14 cellular contexts compared by ENCODE assay signal in the genomic region with DNA sequence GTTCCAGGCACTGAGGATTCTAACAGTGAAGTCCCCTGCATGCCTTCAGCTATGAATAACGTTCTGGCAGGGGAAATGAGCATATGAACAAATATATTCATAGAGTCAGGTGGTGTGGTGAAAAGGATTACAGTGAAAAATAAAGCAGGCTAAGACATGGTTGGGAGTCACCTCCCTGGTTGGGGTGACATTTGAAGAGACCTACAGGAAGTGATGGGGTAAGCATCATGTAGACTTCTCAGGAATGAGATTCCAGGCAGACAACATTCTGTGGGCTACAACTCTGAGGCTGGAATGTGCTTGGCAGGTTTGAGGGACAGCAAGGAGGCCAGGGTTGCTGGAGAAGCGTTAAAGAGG. TPM values are rescaled to one million over a fixed set of nuclear protein-coding genes. Genes with fewer than 3 reads are reported as not detected.
DNase-seq lines count a peak whose midpoint lies in the region; ATAC-seq lines count a peak whose summit lies in the region.
"Had no signal": no experiment of that assay in that cellular context is flagged by ENCODE, and none has a peak within 500 bp of the region (broad histone marks: within the 10 kb centered on the region; RNA-seq: fewer than 3 reads in every experiment).

No MANE protein-coding gene starts in this region.

- no peaks in the 10 kb centered on the region for H3K36me3 Mint-ChIP-seq in natural killer cell treated with Interleukin-12 subunit alpha and Interleukin-12 subunit beta and Interleukin-15 and Interleukin-18, amount 100 ng/mL, for 72 hours
- H3K36me3 Mint-ChIP-seq: activated naive CD8-positive, alpha-beta T cell had no signal

- H3K27ac ChIP-seq in epithelial cell of prostate, result peak overlapping the region; percentile 97
- H3K27ac ChIP-seq: SK-N-MC, VCaP had no signal

- intact Hi-C loops in Right ventricle myocardium inferior (cut with DNase I) (no loop called here), cardiac septum (cut with DNase I) (no loop called here)

- no peaks in the 10 kb centered on the region for H3K27me3 Mint-ChIP-seq in natural killer cell treated with Interleukin-12 subunit alpha and Interleukin-12 subunit beta and Interleukin-15 and Interleukin-18, amount 100 ng/mL, for 72 hours
- H3K27me3 Mint-ChIP-seq: activated naive CD8-positive, alpha-beta T cell had no signal

- ATAC-seq in Right ventricle myocardium inferior (peak; percentile 5), GM21723 (IDR thresholded peaks at IDR 0.05; ENCODE audit: unreplicated experiment) (no peak)
- no peak for ATAC-seq in natural killer cell treated with Interleukin-12 subunit alpha and Interleukin-12 subunit beta and Interleukin-15 and Interleukin-18, amount 100 ng/mL, for 72 hours

- peaks cover 33 to 42% of the 10 kb centered on the region in 2 donors for H3K4me1 Mint-ChIP-seq in natural killer cell treated with Interleukin-12 subunit alpha and Interleukin-12 subunit beta and Interleukin-15 and Interleukin-18, amount 100 ng/mL, for 72 hours (ENCODE audit: low read depth in 2 of 2)

- H3K4me3 Mint-ChIP-seq in natural killer cell treated with Interleukin-12 subunit alpha and Interleukin-12 subunit beta and Interleukin-15 and Interleukin-18, amount 100 ng/mL, for 72 hours, result peak overlapping the region; percentile 30
- H3K4me3 Mint-ChIP-seq: activated naive CD8-positive, alpha-beta T cell had no signal

- DNase-seq in Right ventricle myocardium inferior (ENCODE audit: missing footprints) (no peak), cardiac septum (ENCODE audit: low spot score) (no peak), epithelial cell of prostate (ENCODE audit: low read depth, low spot score) (no peak), NCI-H2196 (lab: John Stamatoyannopoulos, UW; ENCODE audit: unreplicated experiment) (no peak), cerebellar cortex (ENCODE audit: low spot score) (no peak), COLO829 (ENCODE audit: low spot score) (no peak)
- no peak for DNase-seq in natural killer cell treated with Interleukin-12 subunit alpha and Interleukin-12 subunit beta and Interleukin-15 and Interleukin-18, amount 100 ng/mL, for 72 hours (ENCODE audit: low spot score)
- DNase-seq: activated CD8-positive, alpha-beta memory T cell treated with anti-CD3 and anti-CD28 coated beads, Interleukin-2, amount 50 U/mL, for 4 hours; NCI-H2171 had no signal

- peak overlapping the region; percentile 12 to 56 for H3K27ac Mint-ChIP-seq in natural killer cell treated with Interleukin-12 subunit alpha and Interleukin-12 subunit beta and Interleukin-15 and Interleukin-18, amount 100 ng/mL, for 72 hours
- H3K27ac Mint-ChIP-seq: activated naive CD8-positive, alpha-beta T cell; stimulated activated naive CD8-positive, alpha-beta T cell treated with anti-CD3 and anti-CD28 coated beads, Interleukin-15, Interleukin-2, amounts not matched to agents 100 ng/mL and 50 ng/mL, for 24 hours had no signal

- no peaks in the 10 kb centered on the region for H3K9me3 Mint-ChIP-seq in natural killer cell treated with Interleukin-12 subunit alpha and Interleukin-12 subunit beta and Interleukin-15 and Interleukin-18, amount 100 ng/mL, for 72 hours
- H3K9me3 Mint-ChIP-seq: stimulated activated naive CD8-positive, alpha-beta T cell treated with anti-CD3 and anti-CD28 coated beads, Interleukin-15, Interleukin-2, amounts not matched to agents 100 ng/mL and 50 ng/mL, for 24 hours had no signal

RNA-seq across cellular contexts. Expression of a gene that starts 15.0 kb away (rescaled TPM):
- total RNA-seq in Right ventricle myocardium inferior (16.0 TPM), cardiac septum (10.8 TPM)
- 10 to 100 TPM; 27.1 to 38.3 TPM for total RNA-seq in natural killer cell treated with Interleukin-12 subunit alpha and Interleukin-12 subunit beta and Interleukin-15 and Interleukin-18, amount 100 ng/mL, for 72 hours
